ENCODE assay signal across 33 cellular contexts in the genomic region with DNA sequence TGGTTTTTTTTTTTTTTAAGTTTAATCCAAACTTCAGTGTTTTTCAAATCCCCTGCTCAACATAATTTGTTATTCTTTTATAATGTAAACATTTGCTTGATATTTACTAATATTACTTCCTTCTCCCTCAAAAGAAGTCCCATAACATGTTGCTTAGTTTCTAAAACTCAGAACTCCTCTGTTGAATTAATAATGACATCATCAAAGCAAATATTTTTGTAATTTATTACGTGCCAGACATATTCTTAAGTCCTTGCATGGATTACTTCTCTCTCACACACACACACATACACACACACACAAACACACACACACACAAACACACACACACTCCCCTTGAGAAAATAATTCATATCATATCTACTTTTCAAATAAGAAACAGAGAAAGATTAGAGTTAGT.
"Had no signal": no experiment of that assay in that cellular context is flagged by ENCODE, and none has a peak within 500 bp of the region (broad histone marks: within the 10 kb centered on the region; RNA-seq: fewer than 3 reads in every experiment).

No MANE protein-coding gene starts in this region.

- H3K27me3 Mint-ChIP-seq: activated B cell treated with CpG ODN at 0.5 μM for 24 hours; activated CD8-positive, alpha-beta T cell treated with anti-CD3 and anti-CD28 coated beads for 36 hours; activated naive CD4-positive, alpha-beta T cell treated with anti-CD3 and anti-CD28 coated beads, Interleukin-2, amount 50 U/mL, for 24 hours; activated naive CD8-positive, alpha-beta T cell treated with anti-CD3 and anti-CD28 coated beads for 36 hours; activated naive CD8-positive, alpha-beta T cell treated with anti-CD3 and anti-CD28 coated beads, Interleukin-2, amount 50 U/mL, for 24 hours; T-helper 17 cell had no signal

- H3K36me3 ChIP-seq: adrenal gland, breast epithelium, cardiac muscle cell, colonic mucosa, WERI-Rb-1 had no signal

- DNase-seq: activated B cell treated with CpG ODN at 0.5 μM for 24 hours; activated CD4-positive, alpha-beta T cell treated with anti-CD3 and anti-CD28 coated beads for 48 hours; activated CD4-positive, alpha-beta T cell treated with anti-CD3 and anti-CD28 coated beads, Interleukin-2, amount 50 U/mL, for 1 hour; activated CD4-positive, alpha-beta T cell treated with anti-CD3 and anti-CD28 coated beads, Interleukin-2, amount 50 U/mL, for 48 hours; activated CD8-positive, alpha-beta memory T cell treated with anti-CD3 and anti-CD28 coated beads for 24 hours; activated CD8-positive, alpha-beta T cell treated with anti-CD3 and anti-CD28 coated beads for 36 hours; activated effector memory CD4-positive, alpha-beta T cell treated with anti-CD3 and anti-CD28 coated beads, Interleukin-2, amount 50 U/mL, for 16 hours; activated naive CD4-positive, alpha-beta T cell treated with anti-CD3 and anti-CD28 coated beads for 36 hours; activated naive CD8-positive, alpha-beta T cell treated with anti-CD3 and anti-CD28 coated beads for 36 hours; activated naive CD8-positive, alpha-beta T cell treated with anti-CD3 and anti-CD28 coated beads, Interleukin-2, amount 50 U/mL, for 24 hours; activated T-cell treated with anti-CD3 and anti-CD28 coated beads, Interleukin-2, amount 50 U/mL, for 4 hours; adrenal gland; amygdala; aorta; body of pancreas; central memory CD4-positive, alpha-beta T cell; cerebellar nuclear complex; colonic mucosa; effector CD8-positive, alpha-beta T cell; foreskin fibroblast; head of caudate nucleus; T-helper 17 cell; T1000; WERI-Rb-1 had no signal

- H3K27me3 ChIP-seq: adrenal gland, body of pancreas, breast epithelium, cardiac muscle cell, colonic mucosa had no signal

- H3K4me1 Mint-ChIP-seq: activated B cell treated with CpG ODN at 0.5 μM for 24 hours; activated naive CD4-positive, alpha-beta T cell treated with anti-CD3 and anti-CD28 coated beads, Interleukin-2, amount 50 U/mL, for 24 hours; activated naive CD8-positive, alpha-beta T cell treated with anti-CD3 and anti-CD28 coated beads for 36 hours; activated naive CD8-positive, alpha-beta T cell treated with anti-CD3 and anti-CD28 coated beads, Interleukin-2, amount 50 U/mL, for 24 hours; T-helper 17 cell had no signal

- H3K4me3 Mint-ChIP-seq: activated B cell treated with CpG ODN at 0.5 μM for 24 hours; activated CD8-positive, alpha-beta T cell treated with anti-CD3 and anti-CD28 coated beads for 36 hours; activated naive CD4-positive, alpha-beta T cell treated with anti-CD3 and anti-CD28 coated beads for 36 hours; activated naive CD4-positive, alpha-beta T cell treated with anti-CD3 and anti-CD28 coated beads, Interleukin-2, amount 50 U/mL, for 24 hours; activated naive CD8-positive, alpha-beta T cell treated with anti-CD3 and anti-CD28 coated beads for 36 hours; activated naive CD8-positive, alpha-beta T cell treated with anti-CD3 and anti-CD28 coated beads, Interleukin-2, amount 50 U/mL, for 24 hours; activated T-cell treated with anti-CD3 and anti-CD28 coated beads, Interleukin-2, amount 50 U/mL, for 4 hours; activated T-helper 1 cell treated with anti-CD3 and anti-CD28 coated beads, Interleukin-12 subunit alpha, Interleukin-12 subunit beta, Interleukin-2, Interleukin-4 antibody, amounts not matched to agents 30 ng/mL and 10 ng/mL and 1 ng/mL, durations not matched to agents 14 hours and 24 hours and 36 hours; T-helper 17 cell; T-helper 2 cell treated with Interferon-gamma antibody and Interleukin-4, amounts not matched to agents 5 μg/mL and 100 μg/mL, for 36 hours had no signal

- ATAC-seq: activated CD4-positive, CD25-positive, alpha-beta regulatory T cell treated with anti-CD3 and anti-CD28 coated beads, Interleukin-2, amount 50 U/mL, for 24 hours; activated CD8-positive, alpha-beta T cell treated with anti-CD3 and anti-CD28 coated beads for 36 hours; activated naive CD8-positive, alpha-beta T cell treated with anti-CD3 and anti-CD28 coated beads, Interleukin-2, amount 50 U/mL, for 24 hours; activated T-cell treated with anti-CD3 and anti-CD28 coated beads, Interleukin-2, amount 50 U/mL, for 4 hours; body of pancreas; esophagus mucosa; T-helper 17 cell had no signal

- H3K36me3 Mint-ChIP-seq: activated naive CD4-positive, alpha-beta T cell treated with anti-CD3 and anti-CD28 coated beads, Interleukin-2, amount 50 U/mL, for 24 hours; activated naive CD8-positive, alpha-beta T cell treated with anti-CD3 and anti-CD28 coated beads for 36 hours had no signal

- H3K27ac Mint-ChIP-seq: activated B cell treated with CpG ODN at 0.5 μM for 24 hours; activated CD8-positive, alpha-beta T cell treated with anti-CD3 and anti-CD28 coated beads for 36 hours; activated naive CD4-positive, alpha-beta T cell treated with anti-CD3 and anti-CD28 coated beads for 36 hours; activated naive CD4-positive, alpha-beta T cell treated with anti-CD3 and anti-CD28 coated beads, Interleukin-2, amount 50 U/mL, for 24 hours; activated naive CD8-positive, alpha-beta T cell treated with anti-CD3 and anti-CD28 coated beads for 36 hours; activated naive CD8-positive, alpha-beta T cell treated with anti-CD3 and anti-CD28 coated beads, Interleukin-2, amount 50 U/mL, for 24 hours; activated T-helper 1 cell treated with anti-CD3 and anti-CD28 coated beads, Interleukin-12 subunit alpha, Interleukin-12 subunit beta, Interleukin-2, Interleukin-4 antibody, amounts not matched to agents 30 ng/mL and 10 ng/mL and 1 ng/mL, durations not matched to agents 14 hours and 24 hours and 36 hours; activated T-helper 2 cell treated with anti-CD3 and anti-CD28 coated beads, Interferon-gamma antibody, Interleukin-2, Interleukin-4, amounts not matched to agents 10 μg/mL and 5 μg/mL and 100 μg/mL, durations not matched to agents 14 hours and 24 hours and 36 hours; T-helper 17 cell; T-helper 2 cell treated with Interferon-gamma antibody and Interleukin-4, amounts not matched to agents 5 μg/mL and 100 μg/mL, for 36 hours had no signal

- H3K27ac ChIP-seq: adrenal gland, body of pancreas, breast epithelium, cardiac muscle cell, colonic mucosa, WERI-Rb-1 had no signal

- H3K4me3 ChIP-seq: adrenal gland, body of pancreas, breast epithelium, cardiac muscle cell, colonic mucosa had no signal

- H3K4me1 ChIP-seq: adrenal gland, breast epithelium, colonic mucosa had no signal

- H3K9me3 ChIP-seq: adrenal gland, body of pancreas, breast epithelium had no signal

- FAIRE-seq: frontal cortex had no signal
